ENCODE assay signal across 1 cellular context in the genomic region with DNA sequence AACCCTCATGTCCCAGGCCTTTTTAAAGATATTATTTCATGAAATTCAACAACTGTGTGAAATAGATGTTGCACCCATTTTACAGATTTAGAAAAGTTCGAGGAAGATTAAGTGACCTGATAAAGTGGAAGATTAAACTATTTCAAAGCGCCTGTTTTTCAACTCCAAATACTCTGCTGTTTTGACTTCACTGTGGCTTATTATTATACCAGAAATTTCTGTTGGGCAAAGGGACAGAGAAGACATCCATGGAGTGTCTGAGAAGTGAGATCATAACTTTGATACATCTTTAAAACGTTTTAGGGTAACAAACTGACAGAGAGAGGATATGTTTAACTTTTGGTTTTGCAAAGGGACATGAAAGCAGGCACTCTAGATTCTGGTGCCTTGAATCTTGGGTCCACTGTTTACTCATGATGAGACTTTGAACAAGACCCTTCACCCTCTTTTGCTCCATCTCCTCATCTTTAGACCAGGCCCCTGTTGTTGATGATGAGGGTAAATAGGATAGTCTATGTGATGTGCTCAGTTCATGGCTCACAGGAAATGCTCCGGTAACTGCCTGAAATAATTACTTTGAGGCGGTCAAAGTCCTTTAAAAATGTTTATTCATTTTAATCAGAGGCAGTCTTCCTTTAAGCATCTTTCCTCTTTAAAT.
TF ChIP-seq lines count a peak whose summit lies in the region.

No MANE protein-coding gene starts in this region.

TF ChIP-seq in HepG2, 621 proteins besides CTCF, POLR2A, EP300 and RAD21 (continued from another document):
- TF ChIP-seq, protein P1, sequence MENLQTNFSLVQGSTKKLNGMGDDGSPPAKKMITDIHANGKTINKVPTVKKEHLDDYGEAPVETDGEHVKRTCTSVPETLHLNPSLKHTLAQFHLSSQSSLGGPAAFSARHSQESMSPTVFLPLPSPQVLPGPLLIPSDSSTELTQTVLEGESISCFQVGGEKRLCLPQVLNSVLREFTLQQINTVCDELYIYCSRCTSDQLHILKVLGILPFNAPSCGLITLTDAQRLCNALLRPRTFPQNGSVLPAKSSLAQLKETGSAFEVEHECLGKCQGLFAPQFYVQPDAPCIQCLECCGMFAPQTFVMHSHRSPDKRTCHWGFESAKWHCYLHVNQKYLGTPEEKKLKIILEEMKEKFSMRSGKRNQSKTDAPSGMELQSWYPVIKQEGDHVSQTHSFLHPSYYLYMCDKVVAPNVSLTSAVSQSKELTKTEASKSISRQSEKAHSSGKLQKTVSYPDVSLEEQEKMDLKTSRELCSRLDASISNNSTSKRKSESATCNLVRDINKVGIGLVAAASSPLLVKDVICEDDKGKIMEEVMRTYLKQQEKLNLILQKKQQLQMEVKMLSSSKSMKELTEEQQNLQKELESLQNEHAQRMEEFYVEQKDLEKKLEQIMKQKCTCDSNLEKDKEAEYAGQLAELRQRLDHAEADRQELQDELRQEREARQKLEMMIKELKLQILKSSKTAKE (CRISPR knock-in tag; IDR thresholded peaks at IDR 0.05; ENCODE audit: borderline replicate concordance) = peak; percentile 62; the same call in 1 of the 2 replicates
- no peak for TF ChIP-seq KAT7 (CRISPR knock-in tag; IDR thresholded peaks at IDR 0.05; ENCODE audit: borderline replicate concordance)
- no peak for TF ChIP-seq NFE2 (CRISPR knock-in tag; IDR thresholded peaks at IDR 0.05)
- peak; percentile 18; the same call in 1 of the 2 replicates for TF ChIP-seq HMG20A (CRISPR knock-in tag; IDR thresholded peaks at IDR 0.05; ENCODE audit: borderline replicate concordance)
- no peak for TF ChIP-seq MATR3 (CRISPR knock-in tag; IDR thresholded peaks at IDR 0.05)
- TF ChIP-seq ZNF883 (CRISPR knock-in tag; IDR thresholded peaks at IDR 0.05; ENCODE audit: not compliant biosample characterization) = no peak
- TF ChIP-seq HNRNPL (IDR thresholded peaks at IDR 0.05; ENCODE audit: low read depth, low read length) = no peak
- no peak for TF ChIP-seq U2AF1 (optimal IDR thresholded peaks at IDR 0.05; ENCODE audit: low read depth, low read length)
- TF ChIP-seq, protein P2, sequence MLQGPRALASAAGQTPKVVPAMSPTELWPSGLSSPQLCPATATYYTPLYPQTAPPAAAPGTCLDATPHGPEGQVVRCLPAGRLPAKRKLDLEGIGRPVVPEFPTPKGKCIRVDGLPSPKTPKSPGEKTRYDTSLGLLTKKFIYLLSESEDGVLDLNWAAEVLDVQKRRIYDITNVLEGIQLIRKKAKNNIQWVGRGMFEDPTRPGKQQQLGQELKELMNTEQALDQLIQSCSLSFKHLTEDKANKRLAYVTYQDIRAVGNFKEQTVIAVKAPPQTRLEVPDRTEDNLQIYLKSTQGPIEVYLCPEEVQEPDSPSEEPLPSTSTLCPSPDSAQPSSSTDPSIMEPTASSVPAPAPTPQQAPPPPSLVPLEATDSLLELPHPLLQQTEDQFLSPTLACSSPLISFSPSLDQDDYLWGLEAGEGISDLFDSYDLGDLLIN (CRISPR knock-in tag; IDR thresholded peaks at IDR 0.05; ENCODE audit: borderline replicate concordance) = no peak
- no peak for TF ChIP-seq NPAS2 (CRISPR knock-in tag; IDR thresholded peaks at IDR 0.05; ENCODE audit: borderline replicate concordance)
